In genomic region chr15:68630836-68631235, GRCh38 we compare ENCODE assay signal across 25 cellular contexts. TPM values are rescaled to one million over a fixed set of nuclear protein-coding genes. Genes with fewer than 3 reads are reported as not detected.
A peak's percentile ranks its signal among the peaks of the same experiment; 100 is the strongest.
DNase-seq lines count a peak whose midpoint lies in the region; ATAC-seq, FAIRE-seq and TF ChIP-seq lines count a peak whose summit lies in the region.
"Had no signal": no experiment of that assay in that cellular context is flagged by ENCODE, and none has a peak within 500 bp of the region (broad histone marks: within the 10 kb centered on the region; RNA-seq: fewer than 3 reads in every experiment).

No MANE protein-coding gene starts in this region.

- H3K27ac ChIP-seq in left ventricle myocardium inferior (replicated peaks) (no peak overlapping the region), SU-DHL-6 (ENCODE audit: low read depth, low read length) (peak overlapping the region; percentile 51; the same call in 1 of the 2 replicates)
- H3K27ac ChIP-seq in effector memory CD4-positive, alpha-beta T cell (ENCODE audit: insufficient read depth, low read length, poor library complexity, severe bottlenecking) = no peak overlapping the region
- H3K27ac ChIP-seq: colonic mucosa, KMS-11, psoas muscle had no signal

- no peaks in the 10 kb centered on the region for H3K79me2 ChIP-seq in SU-DHL-6 (ENCODE audit: insufficient read depth, low read length)

- no peak overlapping the region for H2AFZ ChIP-seq in SU-DHL-6 (ENCODE audit: low read depth, low read length, severe bottlenecking)

- H3K9ac ChIP-seq in SU-DHL-6 (ENCODE audit: low read length) = no peak overlapping the region
- H3K9ac ChIP-seq: KMS-11 had no signal

- no peaks in the 10 kb centered on the region for H3K9me2 ChIP-seq in SU-DHL-6 (replicated peaks; ENCODE audit: insufficient read depth, low read length)

- DNase-seq in left ventricle myocardium inferior (no peak), Right ventricle myocardium inferior (ENCODE audit: missing footprints) (no peak), fibroblast of pulmonary artery (ENCODE audit: low read depth) (no peak), HTR-8/SVneo (ENCODE audit: insufficient read length, low spot score) (no peak), GM10266 (ENCODE audit: extremely low spot score) (no peak)
- no peak for DNase-seq in effector memory CD4-positive, alpha-beta T cell
- DNase-seq: activated CD8-positive, alpha-beta T cell treated with anti-CD3 and anti-CD28 coated beads, Interleukin-2, amount 10 ng/mL, durations not matched to agents 7 days and 5 days; activated naive CD4-positive, alpha-beta T cell treated with anti-CD3 and anti-CD28 coated beads, Interleukin-2, amount 50 U/mL, for 16 hours; activated T-cell treated with anti-CD3 and anti-CD28 coated beads, Interleukin-2, amount 50 U/mL, for 4 hours; aorta; CD4-positive, alpha-beta T cell; colonic mucosa; foreskin fibroblast; kidney; psoas muscle; SHP77 treated with DMSO at 0.1 percent for 48 hours; stimulated activated CD4-positive, alpha-beta T cell treated with anti-CD3 and anti-CD28 coated beads, Interleukin-4, amount 100 ng/mL, for 4 hours; T-helper 17 cell had no signal

- peak; percentile 15 for TF ChIP-seq CTCF in left ventricle myocardium inferior (IDR thresholded peaks at IDR 0.05; ENCODE audit: borderline replicate concordance)
- TF ChIP-seq CTCF in SU-DHL-6 (IDR thresholded peaks at IDR 0.05; ENCODE audit: insufficient read depth, low read length, poor library complexity, severe bottlenecking) = peak; percentile 37
- TF ChIP-seq CTCF in fibroblast of pulmonary artery (IDR thresholded peaks at IDR 0.05; ENCODE audit: low read length, missing control alignments) = peak; percentile 9
- no peak for TF ChIP-seq CTCF in GM10266 (IDR thresholded peaks at IDR 0.05; ENCODE audit: control insufficient read depth, insufficient read depth, low read depth, missing control alignments)

- H3K9me3 ChIP-seq in left ventricle myocardium inferior (replicated peaks) = no peaks in the 10 kb centered on the region
- no peaks in the 10 kb centered on the region for H3K9me3 ChIP-seq in SU-DHL-6 (ENCODE audit: insufficient read depth, low read length)
- no peaks in the 10 kb centered on the region for H3K9me3 ChIP-seq in effector memory CD4-positive, alpha-beta T cell (ENCODE audit: control insufficient read depth, low read length)
- H3K9me3 ChIP-seq: colonic mucosa, psoas muscle had no signal

- no peaks in the 10 kb centered on the region for H3K27me3 ChIP-seq in left ventricle myocardium inferior (ENCODE audit: low read depth)
- no peaks in the 10 kb centered on the region for H3K27me3 ChIP-seq in SU-DHL-6 (ENCODE audit: low read length)
- H3K27me3 ChIP-seq in effector memory CD4-positive, alpha-beta T cell (replicated peaks; ENCODE audit: control insufficient read depth, insufficient read depth, low read length, poor library complexity, severe bottlenecking) = peaks cover 4% of the 10 kb centered on the region
- H3K27me3 ChIP-seq: colonic mucosa had no signal

- ATAC-seq in Right ventricle myocardium inferior (no peak), GM18498 (IDR thresholded peaks at IDR 0.05; ENCODE audit: unreplicated experiment) (no peak)
- ATAC-seq: activated CD4-positive, CD25-positive, alpha-beta regulatory T cell treated with anti-CD3 and anti-CD28 coated beads, Interleukin-2, amount 50 U/mL, for 24 hours; activated CD8-positive, alpha-beta T cell treated with anti-CD3 and anti-CD28 coated beads, Interleukin-2, amount 10 ng/mL, durations not matched to agents 7 days and 5 days; activated T-cell treated with anti-CD3 and anti-CD28 coated beads, Interleukin-2, amount 50 U/mL, for 4 hours; psoas muscle had no signal

- peak overlapping the region; percentile 26 for H3K4me2 ChIP-seq in SU-DHL-6 (ENCODE audit: low read depth, low read length, poor library complexity, severe bottlenecking)
- H3K4me2 ChIP-seq: KMS-11 had no signal

- intact Hi-C loops in left ventricle myocardium inferior (cut with micrococcal nuclease) = no loop called here
- intact Hi-C loops in Right ventricle myocardium inferior (cut with DNase I) = loop anchor here (5.0 kb wide), 1 partner anchor 41 kb away; no protein-coding TSS in a partner anchor

- H3K4me3 ChIP-seq in left ventricle myocardium inferior = no peak overlapping the region
- H3K4me3 ChIP-seq in SU-DHL-6 (ENCODE audit: insufficient read depth, low read length, poor library complexity, severe bottlenecking) = no peak overlapping the region
- H3K4me3 ChIP-seq in fibroblast of pulmonary artery (replicated peaks; ENCODE audit: low read depth, low read length) = no peak overlapping the region
- no peak overlapping the region for H3K4me3 ChIP-seq in effector memory CD4-positive, alpha-beta T cell (ENCODE audit: insufficient read depth, low read depth, low read length, poor library complexity, severe bottlenecking)
- H3K4me3 ChIP-seq: colonic mucosa, psoas muscle had no signal

- H3K36me3 ChIP-seq in left ventricle myocardium inferior = no peaks in the 10 kb centered on the region
- no peaks in the 10 kb centered on the region for H3K36me3 ChIP-seq in SU-DHL-6 (ENCODE audit: low read length)
- H3K36me3 ChIP-seq in effector memory CD4-positive, alpha-beta T cell (ENCODE audit: control insufficient read depth, insufficient read depth, low read length) = no peaks in the 10 kb centered on the region
- H3K36me3 ChIP-seq: colonic mucosa had no signal

- H3K4me1 ChIP-seq in left ventricle myocardium inferior = peaks cover 63% of the 10 kb centered on the region
- H3K4me1 ChIP-seq in effector memory CD4-positive, alpha-beta T cell (ENCODE audit: control insufficient read depth, insufficient read depth, low read length, poor library complexity, severe bottlenecking) = no peaks in the 10 kb centered on the region
- H3K4me1 ChIP-seq: colonic mucosa had no signal

- no peak for FAIRE-seq in HTR-8/SVneo (lab: Jason Lieb, UNC)
- FAIRE-seq: A204.1, endothelial cell of umbilical vein, GM18507, kidney had no signal

- H3F3A ChIP-seq in SU-DHL-6 (ENCODE audit: insufficient read depth) = peaks cover 3% of the 10 kb centered on the region; the same call in 1 of the 2 replicates

- H4K20me1 ChIP-seq in SU-DHL-6 (ENCODE audit: low read depth, low read length) = no peaks in the 10 kb centered on the region

RNA-seq across cellular contexts. Expression of gene CORO2B, which starts 52.0 kb away (rescaled TPM):
- total RNA-seq in left ventricle myocardium inferior (5.0 TPM), Right ventricle myocardium inferior (8.5 TPM)
- total RNA-seq: activated CD8-positive, alpha-beta T cell treated with anti-CD3 and anti-CD28 coated beads, Interleukin-2, amount 10 ng/mL, durations not matched to agents 7 days and 5 days; CD4-positive, alpha-beta T cell; T-helper 17 cell had no signal
